In genomic region chr5:154520861-154521453, GRCh38 we compare ENCODE assay signal across 8 cellular contexts. TPM values are rescaled to one million over a fixed set of nuclear protein-coding genes. Genes with fewer than 3 reads are reported as not detected.
DNase-seq lines count a peak whose midpoint lies in the region; ATAC-seq and TF ChIP-seq lines count a peak whose summit lies in the region.

No MANE protein-coding gene starts in this region.

- H3K79me2 ChIP-seq in PC-9 (ENCODE audit: low read depth): no peaks in the 10 kb centered on the region
- H3K79me2 ChIP-seq in smooth muscle cell (ENCODE audit: low read depth): no peaks in the 10 kb centered on the region

- CTCF ChIA-PET in BJ (lab: Yijun Ruan, JAX): interaction anchor here (0.6 to 4.0 kb wide), 41 partner anchors 8 to 552 kb away, joined by 3 to 35 read pairs (median 4); partner anchors contain the start of gene FAXDC2
- CTCF ChIA-PET in PC-9 (lab: Charles Lee): interaction anchor here (0.6 to 1.5 kb wide), 7 partner anchors 24 to 536 kb away, joined by 3 to 6 read pairs (median 4); no protein-coding TSS in a partner anchor

- 4% methylated on average over 15 of the region's 15 CpGs for WGBS in smooth muscle cell (ENCODE audit: low lambda C conversion rate)

- no peaks in the 10 kb centered on the region for H3K9me2 ChIP-seq in PC-9 (ENCODE audit: insufficient read depth)

- peak; percentile 82 for TF ChIP-seq CTCF in BJ (IDR thresholded peaks at IDR 0.05; ENCODE audit: insufficient read depth, low read depth, low read length)
- TF ChIP-seq CTCF in GM13976 (IDR thresholded peaks at IDR 0.05; ENCODE audit: borderline replicate concordance, control extremely low read depth, extremely low read depth, insufficient read depth, missing control alignments): peak; percentile 61
- TF ChIP-seq CTCF in PC-9 (conservative IDR thresholded peaks at IDR 0.05): peak; percentile 87
- peak; percentile 80 for TF ChIP-seq CTCF in smooth muscle cell (IDR thresholded peaks at IDR 0.05; ENCODE audit: borderline replicate concordance, insufficient read depth, poor library complexity, severe bottlenecking)

- H3K27me3 ChIP-seq in BJ (ENCODE audit: control insufficient read depth, insufficient read depth, low read length): peaks cover 4% of the 10 kb centered on the region
- H3K27me3 ChIP-seq in PC-9 (ENCODE audit: insufficient read depth, low read depth): no peaks in the 10 kb centered on the region
- no peaks in the 10 kb centered on the region for H3K27me3 ChIP-seq in smooth muscle cell (ENCODE audit: low read depth)

- in situ Hi-C loops in GM13976 (cut with MboI; ENCODE audit: low sequenced_read_pairs, unreplicated experiment): no loop called here

- H4K20me1 ChIP-seq in PC-9 (ENCODE audit: insufficient read depth) (no peaks in the 10 kb centered on the region), smooth muscle cell (ENCODE audit: low read depth) (no peaks in the 10 kb centered on the region)

- H3K4me2 ChIP-seq in PC-9 (peak overlapping the region; percentile 67), smooth muscle cell (peak overlapping the region; percentile 84)

- DNase-seq in BJ (ENCODE audit: low read depth): no peak
- DNase-seq in GM13976 (ENCODE audit: low spot score): peak; percentile 69
- peak; percentile 44 to 65 for DNase-seq in PC-9
- peak; percentile 30 for DNase-seq in germinal center (ENCODE audit: low spot score)
- no peak for DNase-seq in smooth muscle cell (lab: John Stamatoyannopoulos, UW; ENCODE audit: unreplicated experiment)
- no peak for DNase-seq in dedifferentiated amniotic fluid mesenchymal stem cell (ENCODE audit: extremely low spot score)

- H3K4me1 ChIP-seq in PC-9 (replicated peaks; ENCODE audit: insufficient read depth) (peaks cover 15% of the 10 kb centered on the region), smooth muscle cell (ENCODE audit: low read depth) (peaks cover 21% of the 10 kb centered on the region)

- H3K4me3 ChIP-seq in BJ (ENCODE audit: low read depth, low read length) (no peak overlapping the region), PC-9 (no peak overlapping the region; the same call in 1 of the 2 replicates), smooth muscle cell (peak overlapping the region; percentile 40)

- intact Hi-C loops in PC-9 (cut with micrococcal nuclease; ENCODE audit: unreplicated experiment): loop anchor here (1.0 kb wide), 1 partner anchor 89 kb away; no protein-coding TSS in a partner anchor

- H3K27ac ChIP-seq in PC-9: no peak overlapping the region
- H3K27ac ChIP-seq in smooth muscle cell (ENCODE audit: low read depth): no peak overlapping the region

- peaks cover 15% of the 10 kb centered on the region; the same call in 1 of the 2 replicates for H3F3A ChIP-seq in PC-9 (ENCODE audit: insufficient read depth, low read depth)
- peaks cover 46% of the 10 kb centered on the region for H3F3A ChIP-seq in smooth muscle cell (ENCODE audit: low read depth)

- H3K9me3 ChIP-seq in PC-9 (ENCODE audit: insufficient read depth, low read depth): no peaks in the 10 kb centered on the region
- no peaks in the 10 kb centered on the region for H3K9me3 ChIP-seq in smooth muscle cell (replicated peaks; ENCODE audit: low read depth)

- no TSS peak for BruUV-seq in PC-9 (replicated peaks; lab: Mats Ljungman, UMichigan)

- no peak overlapping the region for H3K9ac ChIP-seq in smooth muscle cell (ENCODE audit: low read depth)

- no peak for ATAC-seq in GM21717 (IDR thresholded peaks at IDR 0.05; ENCODE audit: unreplicated experiment)
- no peak for ATAC-seq in HG02759 (IDR thresholded peaks at IDR 0.05; ENCODE audit: unreplicated experiment)

- no peaks in the 10 kb centered on the region for H3K36me3 ChIP-seq in BJ (ENCODE audit: control insufficient read depth, insufficient read depth, low read length)
- H3K36me3 ChIP-seq in PC-9 (ENCODE audit: low read depth): no peaks in the 10 kb centered on the region
- no peaks in the 10 kb centered on the region for H3K36me3 ChIP-seq in smooth muscle cell (ENCODE audit: low read depth)

- POLR2A ChIA-PET in BJ (lab: Charles Lee) (no interaction called here), PC-9 (lab: Charles Lee; ENCODE audit: unreplicated experiment) (no interaction called here)

- H2AFZ ChIP-seq in PC-9 (no peak overlapping the region), smooth muscle cell (ENCODE audit: low read depth) (peak overlapping the region; percentile 65)

RNA-seq across cellular contexts. Expression of gene HAND1, which starts 42.9 kb away (rescaled TPM):
- polyA plus RNA-seq in BJ (2011; rRNA removed): not detected in 2 replicates
- not detected in 2 replicates for polyA minus RNA-seq in BJ (2011; rRNA and poly(A)+ RNA removed)
- total RNA-seq in PC-9 (2021): not detected in 2 replicates
- total RNA-seq in smooth muscle cell: 25.2 and 36.3 TPM in 2 replicates
- 18.2 and 68.4 TPM in 2 replicates for polyA plus RNA-seq in smooth muscle cell

Comparison
In these comparisons a context has a peak if more than half of its experiments do, and no peak if none do; other contexts are left out.
1. DNase-seq: peak in GM13976 (single experiment), PC-9 (2 of 2) and germinal center (single experiment); none in BJ (single experiment), smooth muscle cell (single experiment) and dedifferentiated amniotic fluid mesenchymal stem cell (single experiment).
2. RNA of gene HAND1, which starts 42.9 kb away (total RNA-seq): 25.2 to 36.3 TPM in smooth muscle cell; not detected in PC-9; every median in the first group is over 10 times any median in the second.
3. Peak in every context shown above with its lines, with median percentiles within 50 percentile points of each other: CTCF ChIP-seq.